Comparison of ENCODE assay signal across 18 cellular contexts in genomic region chr14:89015016-89015415, GRCh38.
DNase-seq lines count a peak whose midpoint lies in the region; ATAC-seq, FAIRE-seq and TF ChIP-seq lines count a peak whose summit lies in the region.
"Had no signal": no experiment of that assay in that cellular context is flagged by ENCODE, and none has a peak within 500 bp of the region (broad histone marks: within the 10 kb centered on the region; RNA-seq: fewer than 3 reads in every experiment).

No MANE protein-coding gene starts in this region.

- no peaks in the 10 kb centered on the region for H3K79me1 ChIP-seq in mesenchymal stem cell (replicated peaks; ENCODE audit: low read length, poor library complexity, severe bottlenecking)

- H4K91ac ChIP-seq in mesenchymal stem cell (ENCODE audit: low read length), result no peak overlapping the region

- no peak overlapping the region for H4K8ac ChIP-seq in mesenchymal stem cell (ENCODE audit: low read length)

- TF ChIP-seq POLR2A in GM12891 (IDR thresholded peaks at IDR 0.05; ENCODE audit: low read depth, low read length), result no peak

- no peak overlapping the region for H3K27ac ChIP-seq in mesenchymal stem cell (ENCODE audit: low read length, poor library complexity, severe bottlenecking)
- H3K27ac ChIP-seq: adrenal gland, upper lobe of right lung had no signal

- no peak overlapping the region for H3K4me3 Mint-ChIP-seq in neural crest cell
- H3K4me3 Mint-ChIP-seq: stimulated activated naive CD8-positive, alpha-beta T cell treated with anti-CD3 and anti-CD28 coated beads, Interleukin-15, Interleukin-2, amounts not matched to agents 100 ng/mL and 50 ng/mL, for 24 hours; WTC11 had no signal

- no peak overlapping the region for H3K23ac ChIP-seq in mesenchymal stem cell (ENCODE audit: low read length in 2 of 2)

- no peak overlapping the region for H3K18ac ChIP-seq in mesenchymal stem cell (ENCODE audit: low read depth in 1 of 2, low read length in 2 of 2)

- 100% methylated on average over 1 of the region's 1 CpG for WGBS in mesenchymal stem cell

- DNase-seq in NCI-H748 (lab: John Stamatoyannopoulos, UW; ENCODE audit: unreplicated experiment), result peak; percentile 45
- DNase-seq in NCI-H748 treated with DMSO at 0.1 percent for 48 hours (lab: John Stamatoyannopoulos, UW), result no peak
- DNase-seq in HCEC 1CT, result peak; percentile 32
- DNase-seq in cardiac fibroblast (ENCODE audit: low read depth in 2 of 2), result peak; percentile 29 to 32
- no peak for DNase-seq in neural crest cell (ENCODE audit: low read depth, low spot score)
- no peak for DNase-seq in GM12891 (ENCODE audit: insufficient read length, low spot score)
- no peak for DNase-seq in mesenchymal stem cell
- DNase-seq: adrenal gland; kidney; RPMI8226; stimulated activated CD4-positive, alpha-beta T cell treated with anti-CD3 and anti-CD28 coated beads, Interleukin-15, amount 100 ng/mL, for 24 hours; upper lobe of right lung had no signal

- no peak overlapping the region for H3K14ac ChIP-seq in mesenchymal stem cell (ENCODE audit: low read length in 2 of 2)

- H3K9ac ChIP-seq in mesenchymal stem cell (ENCODE audit: low read length), result no peak overlapping the region

- no peak overlapping the region for H2BK120ac ChIP-seq in mesenchymal stem cell (ENCODE audit: low read depth, low read length)

- peaks cover 3% of the 10 kb centered on the region for H3K9me3 Mint-ChIP-seq in neural crest cell
- H3K9me3 Mint-ChIP-seq: activated T-helper 2 cell treated with anti-CD3 and anti-CD28 coated beads, Interferon-gamma antibody, Interleukin-2, Interleukin-4, amounts not matched to agents 10 μg/mL and 5 μg/mL and 100 μg/mL, durations not matched to agents 14 hours and 24 hours and 36 hours; stimulated activated naive CD8-positive, alpha-beta T cell treated with anti-CD3 and anti-CD28 coated beads, Interleukin-15, Interleukin-2, amounts not matched to agents 100 ng/mL and 50 ng/mL, for 24 hours had no signal

- H3K4me3 ChIP-seq in cardiac fibroblast (replicated peaks in 1 of 2; ENCODE audit: low read depth in 2 of 2, low read length in 2 of 2) (no peak overlapping the region), mesenchymal stem cell (ENCODE audit: insufficient read depth in 1 of 2, low read depth in 1 of 2, low read length in 2 of 2) (no peak overlapping the region)
- H3K4me3 ChIP-seq: adrenal gland, upper lobe of right lung had no signal

- no peak overlapping the region for H2AFZ ChIP-seq in mesenchymal stem cell (ENCODE audit: low read depth, low read length)

- no peaks in the 10 kb centered on the region for H3K4me1 Mint-ChIP-seq in neural crest cell

- H3K27me3 Mint-ChIP-seq in neural crest cell (ENCODE audit: low read depth), result no peaks in the 10 kb centered on the region

- H3K36me3 ChIP-seq in mesenchymal stem cell (ENCODE audit: control insufficient read depth in 1 of 2, insufficient read depth in 2 of 2, low read depth in 1 of 2, low read length in 2 of 2), result no peaks in the 10 kb centered on the region
- H3K36me3 ChIP-seq: adrenal gland, upper lobe of right lung had no signal

- no peaks in the 10 kb centered on the region for H3K27me3 ChIP-seq in mesenchymal stem cell (ENCODE audit: control insufficient read depth in 1 of 2, insufficient read depth in 1 of 2, low read length in 2 of 2)
- H3K27me3 ChIP-seq: adrenal gland, upper lobe of right lung had no signal

- H2BK5ac ChIP-seq in mesenchymal stem cell (ENCODE audit: low read depth, low read length, poor library complexity, severe bottlenecking), result no peak overlapping the region

- no peaks in the 10 kb centered on the region for H3K36me3 Mint-ChIP-seq in neural crest cell (ENCODE audit: low read depth)
- H3K36me3 Mint-ChIP-seq: WTC11 had no signal

- H3K4me1 ChIP-seq in mesenchymal stem cell (ENCODE audit: control insufficient read depth, insufficient read depth, low read depth, low read length), result no peaks in the 10 kb centered on the region
- H3K4me1 ChIP-seq: upper lobe of right lung had no signal

- no peak overlapping the region for H3K4ac ChIP-seq in mesenchymal stem cell (ENCODE audit: low read depth in 1 of 2, low read length in 2 of 2)

- no peak overlapping the region for H2BK15ac ChIP-seq in mesenchymal stem cell (ENCODE audit: low read depth, poor library complexity, severe bottlenecking)

- no peak overlapping the region for H3K27ac Mint-ChIP-seq in neural crest cell (ENCODE audit: unreplicated experiment)
- H3K27ac Mint-ChIP-seq: activated T-helper 2 cell treated with anti-CD3 and anti-CD28 coated beads, Interferon-gamma antibody, Interleukin-2, Interleukin-4, amounts not matched to agents 10 μg/mL and 5 μg/mL and 100 μg/mL, durations not matched to agents 14 hours and 24 hours and 36 hours; stimulated activated naive CD8-positive, alpha-beta T cell treated with anti-CD3 and anti-CD28 coated beads, Interleukin-15, Interleukin-2, amounts not matched to agents 100 ng/mL and 50 ng/mL, for 24 hours; WTC11 had no signal

- H3K4me2 ChIP-seq in mesenchymal stem cell (ENCODE audit: low read length, poor library complexity, severe bottlenecking), result no peak overlapping the region

- H3K9me3 ChIP-seq in mesenchymal stem cell (ENCODE audit: control insufficient read depth, low read length), result no peaks in the 10 kb centered on the region
- H3K9me3 ChIP-seq: adrenal gland, upper lobe of right lung had no signal

- H2BK12ac ChIP-seq in mesenchymal stem cell (ENCODE audit: low read length in 2 of 2), result no peak overlapping the region

- ATAC-seq in HG02623 (IDR thresholded peaks at IDR 0.05; ENCODE audit: unreplicated experiment), result no peak
- ATAC-seq: upper lobe of right lung, WTC11 had no signal

- FAIRE-seq in GM12891 (lab: Jason Lieb, UNC), result no peak
- FAIRE-seq: A204.1, H54, kidney had no signal

- TF ChIP-seq CTCF in cardiac fibroblast (IDR thresholded peaks at IDR 0.05; ENCODE audit: low read depth, low read length) (no peak), neural crest cell (conservative IDR thresholded peaks at IDR 0.05) (peak; percentile 14)

- no peak overlapping the region for H2AK5ac ChIP-seq in mesenchymal stem cell (ENCODE audit: low read length, severe bottlenecking)

TF ChIP-seq in GM12891, 5 proteins besides CTCF, POLR2A, EP300 and RAD21:
- TF ChIP-seq PAX5 (IDR thresholded peaks at IDR 0.05; ENCODE audit: insufficient read depth, low read length, severe bottlenecking) (no peak), POU2F2 (IDR thresholded peaks at IDR 0.05; ENCODE audit: low read depth, low read length) (no peak), TAF1 (IDR thresholded peaks at IDR 0.05; ENCODE audit: low read depth, low read length) (no peak), SPI1 (IDR thresholded peaks at IDR 0.05; ENCODE audit: low read depth, low read length) (no peak), POLR2AphosphoS5 (IDR thresholded peaks at IDR 0.05; ENCODE audit: low read depth, low read length) (no peak)

Comparison
In these comparisons a context has a peak if more than half of its experiments do, and no peak if none do; other contexts are left out.
1. DNase-seq: peak in NCI-H748 (single experiment), HCEC 1CT (single experiment) and cardiac fibroblast (2 of 2); none in NCI-H748 treated with DMSO at 0.1 percent for 48 hours (single experiment), neural crest cell (single experiment), GM12891 (single experiment) and mesenchymal stem cell (single experiment).